21 cellular contexts compared by ENCODE assay signal in genomic region chr10:132641966-132642731, GRCh38.
DNase-seq lines count a peak whose midpoint lies in the region; ATAC-seq and TF ChIP-seq lines count a peak whose summit lies in the region.
"Had no signal": no experiment of that assay in that cellular context is flagged by ENCODE, and none has a peak within 500 bp of the region (broad histone marks: within the 10 kb centered on the region; RNA-seq: fewer than 3 reads in every experiment).

No MANE protein-coding gene starts in this region.

- no peak overlapping the region for H4K91ac ChIP-seq in neuronal stem cell (ENCODE audit: low read depth, low read length, poor library complexity)

- H3K18ac ChIP-seq in neuronal stem cell (ENCODE audit: low read length): peak overlapping the region; percentile 62

- H2AFZ ChIP-seq in neuronal stem cell (ENCODE audit: low read length): no peak overlapping the region

- no peak overlapping the region for H2BK12ac ChIP-seq in neuronal stem cell (ENCODE audit: low read length)

- H4K8ac ChIP-seq in neuronal stem cell (ENCODE audit: low read depth, low read length): peak overlapping the region; percentile 57

- H3K4me3 ChIP-seq in neuronal stem cell (ENCODE audit: low read length in 2 of 2) (peak overlapping the region in 1 of 2 donors; percentile 14), upper lobe of right lung (no peak overlapping the region)
- H3K4me3 ChIP-seq: body of pancreas, gastrocnemius medialis had no signal

- no peak overlapping the region for H3K23ac ChIP-seq in neuronal stem cell (ENCODE audit: low read depth, low read length, poor library complexity)

- no peak overlapping the region for H2BK5ac ChIP-seq in neuronal stem cell (ENCODE audit: low read length)

- no CpG with 5 or more reads among the region's 33 CpGs for WGBS in neuronal stem cell (ENCODE audit: extremely low coverage in 2 of 2, insufficient read length in 2 of 2, insufficient replicate concordance in 1 of 2), 2 donors

- no peak overlapping the region for H2BK120ac ChIP-seq in neuronal stem cell (ENCODE audit: low read depth, low read length)

- TF ChIP-seq CTCF in upper lobe of right lung (IDR thresholded peaks at IDR 0.05): no peak

- no peak overlapping the region for H3K4me2 ChIP-seq in neuronal stem cell (ENCODE audit: insufficient read depth, low read length, poor library complexity, severe bottlenecking)

- no peaks in the 10 kb centered on the region for H3K36me3 ChIP-seq in neuronal stem cell (replicated peaks in 1 of 2; ENCODE audit: control insufficient read depth in 2 of 2, insufficient read depth in 2 of 2, low read length in 2 of 2)
- no peaks in the 10 kb centered on the region for H3K36me3 ChIP-seq in upper lobe of right lung
- H3K36me3 ChIP-seq: gastrocnemius medialis had no signal

- H2BK15ac ChIP-seq in neuronal stem cell (ENCODE audit: low read length): no peak overlapping the region

- peaks cover 1 to 7% of the 10 kb centered on the region in 2 donors for H3K4me1 ChIP-seq in neuronal stem cell (ENCODE audit: control insufficient read depth in 2 of 2, insufficient read depth in 1 of 2, low read depth in 1 of 2, low read length in 2 of 2)
- peaks cover 9% of the 10 kb centered on the region for H3K4me1 ChIP-seq in upper lobe of right lung

- peak overlapping the region; percentile 33 for H3K14ac ChIP-seq in neuronal stem cell (ENCODE audit: low read length)

- no peak for ATAC-seq in upper lobe of right lung
- ATAC-seq: body of pancreas; gastrocnemius medialis; naive thymus-derived CD4-positive, alpha-beta T cell; right cardiac atrium; SK-N-SH treated with all-trans-retinoic acid at 6 μM for 48 hours had no signal

- H3K4ac ChIP-seq in neuronal stem cell (ENCODE audit: low read length): no peak overlapping the region

- peaks cover 10% of the 10 kb centered on the region for H3K79me1 ChIP-seq in neuronal stem cell (ENCODE audit: low read depth, low read length)

- peak; percentile 53 for DNase-seq in activated effector memory CD4-positive, alpha-beta T cell treated with anti-CD3 and anti-CD28 coated beads, Interleukin-2, amount 50 U/mL, for 16 hours
- no peak for DNase-seq in activated effector memory CD4-positive, alpha-beta T cell treated with Interleukin-2 at 50 U/mL for 16 hours
- DNase-seq in islet precursor cell (peak; percentile 49), neuronal stem cell (ENCODE audit: low spot score) (no peak), upper lobe of right lung (peak; percentile 61), NCI-H2029 treated with DMSO at 0.1 percent for 48 hours (lab: John Stamatoyannopoulos, UW) (no peak), HCEC 1CT (no peak), activated gamma-delta T cell (lab: John Stamatoyannopoulos, UW) (no peak)
- DNase-seq: activated CD4-positive, alpha-beta T cell treated with anti-CD3 and anti-CD28 coated beads, Interleukin-2, amount 10 ng/mL, durations not matched to agents 7 days and 5 days; CD8-positive, alpha-beta memory T cell; effector memory CD4-positive, alpha-beta T cell; gastrocnemius medialis; Karpas-422; naive thymus-derived CD4-positive, alpha-beta T cell; NCI-H1930; occipital lobe; stimulated activated CD4-positive, alpha-beta T cell treated with anti-CD3 and anti-CD28 coated beads, Interleukin-15, amount 100 ng/mL, for 24 hours; trophoblast cell had no signal

- peak overlapping the region; percentile 33 for H2AK5ac ChIP-seq in neuronal stem cell (ENCODE audit: low read depth, low read length)

- intact Hi-C loops in upper lobe of right lung (cut with DNase I): no loop called here

- H3K27me3 ChIP-seq in neuronal stem cell (ENCODE audit: control insufficient read depth in 3 of 3, insufficient read depth in 3 of 3, low read depth in 1 of 3, low read length in 3 of 3): no peaks in the 10 kb centered on the region
- no peaks in the 10 kb centered on the region for H3K27me3 ChIP-seq in upper lobe of right lung
- H3K27me3 ChIP-seq: body of pancreas, gastrocnemius medialis had no signal

- H3K27ac ChIP-seq in neuronal stem cell (replicated peaks; ENCODE audit: low read length) (no peak overlapping the region), upper lobe of right lung (no peak overlapping the region)
- H3K27ac ChIP-seq: body of pancreas, gastrocnemius medialis had no signal

- no peak overlapping the region for H3K9ac ChIP-seq in neuronal stem cell (ENCODE audit: low read depth, low read length, poor library complexity)

- H3K9me3 ChIP-seq in neuronal stem cell (replicated peaks in 1 of 2; ENCODE audit: control insufficient read depth in 2 of 2, insufficient read depth in 1 of 2, low read depth in 1 of 2, low read length in 2 of 2) (peaks cover 0 to 2% of the 10 kb centered on the region in 2 donors), upper lobe of right lung (no peaks in the 10 kb centered on the region)
- H3K9me3 ChIP-seq: body of pancreas, gastrocnemius medialis had no signal

Comparison
In these comparisons a context has a peak if more than half of its experiments do, and no peak if none do; other contexts are left out.
1. DNase-seq: peak in activated effector memory CD4-positive, alpha-beta T cell treated with anti-CD3 and anti-CD28 coated beads, Interleukin-2, amount 50 U/mL, for 16 hours (single experiment), islet precursor cell (single experiment) and upper lobe of right lung (single experiment); none in activated effector memory CD4-positive, alpha-beta T cell treated with Interleukin-2 at 50 U/mL for 16 hours (single experiment), neuronal stem cell (single experiment), NCI-H2029 treated with DMSO at 0.1 percent for 48 hours (single experiment), HCEC 1CT (single experiment) and activated gamma-delta T cell (single experiment).